In the genomic region with DNA sequence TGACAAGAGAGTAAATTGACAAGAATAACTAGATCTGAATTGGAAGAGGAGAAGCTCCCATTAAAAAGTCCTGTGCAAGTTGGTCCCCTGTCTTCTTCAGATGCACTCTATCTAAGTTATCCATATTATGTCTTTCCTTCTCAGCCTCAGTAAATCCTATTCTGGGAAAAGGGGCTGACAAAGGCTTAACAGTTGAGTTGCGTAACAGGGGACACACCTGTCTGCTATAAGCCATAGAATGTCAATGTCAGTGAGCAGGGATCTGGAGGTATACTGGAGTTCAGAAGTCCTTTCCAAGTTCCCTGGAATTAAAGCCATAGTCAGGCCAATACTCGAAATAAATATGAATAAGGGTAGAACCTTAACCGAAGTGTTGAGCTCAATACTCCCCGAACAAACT, we compare ENCODE assay signal across 1 cellular context.
A peak's percentile ranks its signal among the peaks of the same experiment; 100 is the strongest.
TF ChIP-seq lines count a peak whose summit lies in the region.

No MANE protein-coding gene starts in this region.

TF ChIP-seq in HepG2, 621 proteins besides CTCF, POLR2A, EP300 and RAD21:
- TF ChIP-seq, protein P1, sequence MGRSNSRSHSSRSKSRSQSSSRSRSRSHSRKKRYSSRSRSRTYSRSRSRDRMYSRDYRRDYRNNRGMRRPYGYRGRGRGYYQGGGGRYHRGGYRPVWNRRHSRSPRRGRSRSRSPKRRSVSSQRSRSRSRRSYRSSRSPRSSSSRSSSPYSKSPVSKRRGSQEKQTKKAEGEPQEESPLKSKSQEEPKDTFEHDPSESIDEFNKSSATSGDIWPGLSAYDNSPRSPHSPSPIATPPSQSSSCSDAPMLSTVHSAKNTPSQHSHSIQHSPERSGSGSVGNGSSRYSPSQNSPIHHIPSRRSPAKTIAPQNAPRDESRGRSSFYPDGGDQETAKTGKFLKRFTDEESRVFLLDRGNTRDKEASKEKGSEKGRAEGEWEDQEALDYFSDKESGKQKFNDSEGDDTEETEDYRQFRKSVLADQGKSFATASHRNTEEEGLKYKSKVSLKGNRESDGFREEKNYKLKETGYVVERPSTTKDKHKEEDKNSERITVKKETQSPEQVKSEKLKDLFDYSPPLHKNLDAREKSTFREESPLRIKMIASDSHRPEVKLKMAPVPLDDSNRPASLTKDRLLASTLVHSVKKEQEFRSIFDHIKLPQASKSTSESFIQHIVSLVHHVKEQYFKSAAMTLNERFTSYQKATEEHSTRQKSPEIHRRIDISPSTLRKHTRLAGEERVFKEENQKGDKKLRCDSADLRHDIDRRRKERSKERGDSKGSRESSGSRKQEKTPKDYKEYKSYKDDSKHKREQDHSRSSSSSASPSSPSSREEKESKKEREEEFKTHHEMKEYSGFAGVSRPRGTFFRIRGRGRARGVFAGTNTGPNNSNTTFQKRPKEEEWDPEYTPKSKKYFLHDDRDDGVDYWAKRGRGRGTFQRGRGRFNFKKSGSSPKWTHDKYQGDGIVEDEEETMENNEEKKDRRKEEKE (IDR thresholded peaks at IDR 0.05) = no peak
- TF ChIP-seq CEBPB (IDR thresholded peaks at IDR 0.05; ENCODE audit: borderline replicate concordance, low read depth, low read length) = peak; percentile 45
